ENCODE assay signal across 1 cellular context in the genomic region with DNA sequence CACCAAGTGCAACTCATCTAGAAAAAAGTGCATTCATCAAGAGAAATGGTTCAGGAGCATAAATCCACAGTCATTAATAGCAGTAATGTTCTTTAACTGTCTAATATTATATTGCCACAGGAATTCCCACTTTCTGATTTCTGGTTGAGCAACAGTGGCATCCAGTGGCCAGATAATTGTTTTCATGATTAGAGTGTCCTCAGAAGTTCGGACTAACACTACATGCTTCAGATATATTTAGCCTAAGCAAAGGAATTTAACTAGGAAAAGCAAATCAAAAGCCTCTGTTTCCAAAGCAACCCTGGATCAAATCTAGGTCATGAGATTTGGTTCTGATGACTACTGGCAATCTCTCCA.
TF ChIP-seq lines count a peak whose summit lies in the region.

No MANE protein-coding gene starts in this region.

TF ChIP-seq in GM23338, 12 proteins besides CTCF, POLR2A, EP300 and RAD21 (continued from another document):
- TF ChIP-seq, protein P1, sequence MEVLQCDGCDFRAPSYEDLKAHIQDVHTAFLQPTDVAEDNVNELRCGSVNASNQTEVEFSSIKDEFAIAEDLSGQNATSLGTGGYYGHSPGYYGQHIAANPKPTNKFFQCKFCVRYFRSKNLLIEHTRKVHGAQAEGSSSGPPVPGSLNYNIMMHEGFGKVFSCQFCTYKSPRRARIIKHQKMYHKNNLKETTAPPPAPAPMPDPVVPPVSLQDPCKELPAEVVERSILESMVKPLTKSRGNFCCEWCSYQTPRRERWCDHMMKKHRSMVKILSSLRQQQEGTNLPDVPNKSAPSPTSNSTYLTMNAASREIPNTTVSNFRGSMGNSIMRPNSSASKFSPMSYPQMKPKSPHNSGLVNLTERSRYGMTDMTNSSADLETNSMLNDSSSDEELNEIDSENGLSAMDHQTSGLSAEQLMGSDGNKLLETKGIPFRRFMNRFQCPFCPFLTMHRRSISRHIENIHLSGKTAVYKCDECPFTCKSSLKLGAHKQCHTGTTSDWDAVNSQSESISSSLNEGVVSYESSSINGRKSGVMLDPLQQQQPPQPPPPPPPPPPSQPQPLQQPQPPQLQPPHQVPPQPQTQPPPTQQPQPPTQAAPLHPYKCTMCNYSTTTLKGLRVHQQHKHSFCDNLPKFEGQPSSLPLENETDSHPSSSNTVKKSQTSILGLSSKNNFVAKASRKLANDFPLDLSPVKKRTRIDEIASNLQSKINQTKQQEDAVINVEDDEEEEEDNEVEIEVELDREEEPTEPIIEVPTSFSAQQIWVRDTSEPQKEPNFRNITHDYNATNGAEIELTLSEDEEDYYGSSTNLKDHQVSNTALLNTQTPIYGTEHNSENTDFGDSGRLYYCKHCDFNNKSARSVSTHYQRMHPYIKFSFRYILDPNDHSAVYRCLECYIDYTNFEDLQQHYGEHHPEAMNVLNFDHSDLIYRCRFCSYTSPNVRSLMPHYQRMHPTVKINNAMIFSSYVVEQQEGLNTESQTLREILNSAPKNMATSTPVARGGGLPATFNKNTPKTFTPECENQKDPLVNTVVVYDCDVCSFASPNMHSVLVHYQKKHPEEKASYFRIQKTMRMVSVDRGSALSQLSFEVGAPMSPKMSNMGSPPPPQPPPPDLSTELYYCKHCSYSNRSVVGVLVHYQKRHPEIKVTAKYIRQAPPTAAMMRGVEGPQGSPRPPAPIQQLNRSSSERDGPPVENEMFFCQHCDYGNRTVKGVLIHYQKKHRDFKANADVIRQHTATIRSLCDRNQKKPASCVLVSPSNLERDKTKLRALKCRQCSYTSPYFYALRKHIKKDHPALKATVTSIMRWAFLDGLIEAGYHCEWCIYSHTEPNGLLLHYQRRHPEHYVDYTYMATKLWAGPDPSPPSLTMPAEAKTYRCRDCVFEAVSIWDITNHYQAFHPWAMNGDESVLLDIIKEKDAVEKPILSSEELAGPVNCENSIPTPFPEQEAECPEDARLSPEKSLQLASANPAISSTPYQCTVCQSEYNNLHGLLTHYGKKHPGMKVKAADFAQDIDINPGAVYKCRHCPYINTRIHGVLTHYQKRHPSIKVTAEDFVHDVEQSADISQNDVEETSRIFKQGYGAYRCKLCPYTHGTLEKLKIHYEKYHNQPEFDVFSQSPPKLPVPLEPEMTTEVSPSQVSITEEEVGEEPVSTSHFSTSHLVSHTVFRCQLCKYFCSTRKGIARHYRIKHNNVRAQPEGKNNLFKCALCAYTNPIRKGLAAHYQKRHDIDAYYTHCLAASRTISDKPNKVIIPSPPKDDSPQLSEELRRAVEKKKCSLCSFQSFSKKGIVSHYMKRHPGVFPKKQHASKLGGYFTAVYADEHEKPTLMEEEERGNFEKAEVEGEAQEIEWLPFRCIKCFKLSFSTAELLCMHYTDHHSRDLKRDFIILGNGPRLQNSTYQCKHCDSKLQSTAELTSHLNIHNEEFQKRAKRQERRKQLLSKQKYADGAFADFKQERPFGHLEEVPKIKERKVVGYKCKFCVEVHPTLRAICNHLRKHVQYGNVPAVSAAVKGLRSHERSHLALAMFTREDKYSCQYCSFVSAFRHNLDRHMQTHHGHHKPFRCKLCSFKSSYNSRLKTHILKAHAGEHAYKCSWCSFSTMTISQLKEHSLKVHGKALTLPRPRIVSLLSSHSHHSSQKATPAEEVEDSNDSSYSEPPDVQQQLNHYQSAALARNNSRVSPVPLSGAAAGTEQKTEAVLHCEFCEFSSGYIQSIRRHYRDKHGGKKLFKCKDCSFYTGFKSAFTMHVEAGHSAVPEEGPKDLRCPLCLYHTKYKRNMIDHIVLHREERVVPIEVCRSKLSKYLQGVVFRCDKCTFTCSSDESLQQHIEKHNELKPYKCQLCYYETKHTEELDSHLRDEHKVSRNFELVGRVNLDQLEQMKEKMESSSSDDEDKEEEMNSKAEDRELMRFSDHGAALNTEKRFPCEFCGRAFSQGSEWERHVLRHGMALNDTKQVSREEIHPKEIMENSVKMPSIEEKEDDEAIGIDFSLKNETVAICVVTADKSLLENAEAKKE (CRISPR knock-in tag; IDR thresholded peaks at IDR 0.05), result no peak
- no peak for TF ChIP-seq EZH2phosphoT487 (IDR thresholded peaks at IDR 0.05; ENCODE audit: unreplicated experiment)
- no peak for TF ChIP-seq ZNF331 (CRISPR knock-in tag; IDR thresholded peaks at IDR 0.05; ENCODE audit: low read depth)
- no peak for TF ChIP-seq STAT1 (IDR thresholded peaks at IDR 0.05; ENCODE audit: unreplicated experiment)
- no peak for TF ChIP-seq CREB1 (CRISPR knock-in tag; IDR thresholded peaks at IDR 0.05; ENCODE audit: low read depth)
